1 cellular context compared by ENCODE assay signal in genomic region chr13:50198508-50198907, GRCh38.
TF ChIP-seq lines count a peak whose summit lies in the region.

No MANE protein-coding gene starts in this region.

TF ChIP-seq in SK-N-SH, 30 proteins besides CTCF, POLR2A, EP300 and RAD21 (continued from another document):
- TF ChIP-seq USF1 (IDR thresholded peaks at IDR 0.05; ENCODE audit: borderline replicate concordance, low read depth), result no peak
- no peak for TF ChIP-seq POLR2AphosphoS5 (IDR thresholded peaks at IDR 0.05; ENCODE audit: low read depth, low read length)
